Comparison of ENCODE assay signal across 26 cellular contexts in the genomic region with DNA sequence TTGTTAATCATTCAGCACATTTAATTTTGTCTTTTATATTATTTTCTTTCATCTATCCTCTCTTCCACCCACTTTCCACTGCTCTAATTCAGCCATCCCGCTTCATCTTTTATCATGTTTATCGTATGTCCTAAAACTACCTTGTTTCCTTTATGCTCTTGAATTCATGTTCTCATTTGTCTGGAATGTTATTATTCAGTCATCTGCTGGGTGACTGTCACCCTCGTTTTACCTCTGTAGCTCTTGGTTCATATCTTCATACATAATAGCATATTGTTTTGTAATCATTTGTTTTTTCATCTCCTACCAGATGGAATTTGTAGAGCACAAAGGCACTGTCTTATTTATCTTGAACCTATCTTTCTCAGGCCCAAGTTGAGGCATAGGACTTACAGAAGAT. TPM values are rescaled to one million over a fixed set of nuclear protein-coding genes. Genes with fewer than 3 reads are reported as not detected.
DNase-seq lines count a peak whose midpoint lies in the region; ATAC-seq, FAIRE-seq and TF ChIP-seq lines count a peak whose summit lies in the region.
"Had no signal": no experiment of that assay in that cellular context is flagged by ENCODE, and none has a peak within 500 bp of the region (broad histone marks: within the 10 kb centered on the region; RNA-seq: fewer than 3 reads in every experiment).

No MANE protein-coding gene starts in this region.

- peak overlapping the region; percentile 30 for H3K27ac Mint-ChIP-seq in activated CD4-positive, alpha-beta T cell treated with anti-CD3 and anti-CD28 coated beads, Interleukin-2, amount 10 ng/mL, durations not matched to agents 24 days and 14 days
- peak overlapping the region in 5 of 8 donors; percentile 5 to 75 (median 34) for H3K27ac Mint-ChIP-seq in CD8-positive, alpha-beta memory T cell
- no peak overlapping the region for H3K27ac Mint-ChIP-seq in astrocyte (ENCODE audit: unreplicated experiment)
- H3K27ac Mint-ChIP-seq in naive thymus-derived CD4-positive, alpha-beta T cell = peak overlapping the region in 6 of 9 donors; percentile 5 to 76 (median 23)
- H3K27ac Mint-ChIP-seq: nephron; stimulated activated naive CD8-positive, alpha-beta T cell treated with anti-CD3 and anti-CD28 coated beads, Interleukin-15, amount 100 ng/mL, for 72 hours had no signal

- H3K9ac ChIP-seq in astrocyte (ENCODE audit: low read length) = no peak overlapping the region
- H3K9ac ChIP-seq: GM23248 had no signal

- H3K4me1 ChIP-seq in CD8-positive, alpha-beta memory T cell (ENCODE audit: insufficient read depth, low read length) = peaks cover 19% of the 10 kb centered on the region
- H3K4me1 ChIP-seq in astrocyte (ENCODE audit: insufficient read depth, low read length) = no peaks in the 10 kb centered on the region
- H3K4me1 ChIP-seq in naive thymus-derived CD4-positive, alpha-beta T cell (ENCODE audit: control insufficient read depth in 2 of 2, insufficient read depth in 2 of 2, low read length in 2 of 2) = peaks cover 3 to 12% of the 10 kb centered on the region in 2 donors
- H3K4me1 ChIP-seq: body of pancreas had no signal

- POLR2A ChIA-PET in CD8-positive, alpha-beta memory T cell (lab: Charles Lee) = no interaction called here
- POLR2A ChIA-PET in naive thymus-derived CD4-positive, alpha-beta T cell (lab: Charles Lee) = interaction anchor here (1.0 kb wide), 1 partner anchor 12 kb away, joined by 3 read pairs; no protein-coding TSS in a partner anchor

- no peaks in the 10 kb centered on the region for H3K9me3 ChIP-seq in CD8-positive, alpha-beta memory T cell (ENCODE audit: low read length)
- H3K9me3 ChIP-seq in astrocyte (ENCODE audit: insufficient read depth, low read depth, low read length) = no peaks in the 10 kb centered on the region
- no peaks in the 10 kb centered on the region for H3K9me3 ChIP-seq in naive thymus-derived CD4-positive, alpha-beta T cell (ENCODE audit: control insufficient read depth in 2 of 3, low read length in 3 of 3)
- H3K9me3 ChIP-seq: body of pancreas, Peyer's patch had no signal

- H3K36me3 Mint-ChIP-seq in activated CD4-positive, alpha-beta T cell treated with anti-CD3 and anti-CD28 coated beads, Interleukin-2, amount 10 ng/mL, durations not matched to agents 24 days and 14 days (ENCODE audit: low read depth) = peaks cover 69% of the 10 kb centered on the region
- peaks cover 28 to 83% (median 35%) of the 10 kb centered on the region in 3 donors for H3K36me3 Mint-ChIP-seq in CD8-positive, alpha-beta memory T cell
- H3K36me3 Mint-ChIP-seq in astrocyte (ENCODE audit: low read depth, unreplicated experiment) = peaks cover 2% of the 10 kb centered on the region
- peaks cover 6 to 70% (median 57%) of the 10 kb centered on the region in 5 donors for H3K36me3 Mint-ChIP-seq in naive thymus-derived CD4-positive, alpha-beta T cell

- CTCF ChIA-PET in CD8-positive, alpha-beta memory T cell (lab: Charles Lee) = no interaction called here
- CTCF ChIA-PET in naive thymus-derived CD4-positive, alpha-beta T cell (lab: Charles Lee) = no interaction called here

- no peak overlapping the region for H3K4me3 ChIP-seq in CD8-positive, alpha-beta memory T cell (ENCODE audit: low read length)
- no peak overlapping the region for H3K4me3 ChIP-seq in astrocyte (ENCODE audit: insufficient read depth, low read depth, low read length)
- no peak overlapping the region for H3K4me3 ChIP-seq in naive thymus-derived CD4-positive, alpha-beta T cell (ENCODE audit: low read length)
- H3K4me3 ChIP-seq: body of pancreas, GM23248, Peyer's patch had no signal

- peaks cover 66% of the 10 kb centered on the region for H3K36me3 ChIP-seq in CD8-positive, alpha-beta memory T cell (ENCODE audit: insufficient read depth, low read length)
- H3K36me3 ChIP-seq in astrocyte (ENCODE audit: insufficient read depth, low read length) = peaks cover 10% of the 10 kb centered on the region
- H3K36me3 ChIP-seq in naive thymus-derived CD4-positive, alpha-beta T cell (ENCODE audit: control insufficient read depth in 2 of 3, insufficient read depth in 3 of 3, low read length in 3 of 3) = peaks cover 23 to 83% (median 36%) of the 10 kb centered on the region in 3 experiments

- no peak for ATAC-seq in naive thymus-derived CD4-positive, alpha-beta T cell
- ATAC-seq: body of pancreas; stimulated activated naive CD8-positive, alpha-beta T cell treated with anti-CD3 and anti-CD28 coated beads, Interleukin-15, amount 100 ng/mL, for 72 hours had no signal

- TF ChIP-seq CTCF in astrocyte (IDR thresholded peaks at IDR 0.05; ENCODE audit: insufficient read depth, low read depth, low read length) = no peak

- H2AFZ ChIP-seq in astrocyte (ENCODE audit: low read depth, low read length) = no peak overlapping the region
- H2AFZ ChIP-seq: GM23248 had no signal

- peaks cover 5% of the 10 kb centered on the region for H3K9me3 Mint-ChIP-seq in activated CD4-positive, alpha-beta T cell treated with anti-CD3 and anti-CD28 coated beads, Interleukin-2, amount 10 ng/mL, durations not matched to agents 24 days and 14 days
- peaks cover 0 to 3% (median 3%) of the 10 kb centered on the region in 5 donors for H3K9me3 Mint-ChIP-seq in CD8-positive, alpha-beta memory T cell
- no peaks in the 10 kb centered on the region for H3K9me3 Mint-ChIP-seq in astrocyte (ENCODE audit: unreplicated experiment)
- peaks cover 0 to 4% (median 2%) of the 10 kb centered on the region in 11 donors for H3K9me3 Mint-ChIP-seq in naive thymus-derived CD4-positive, alpha-beta T cell
- H3K9me3 Mint-ChIP-seq: T-cell had no signal

- peaks cover 17% of the 10 kb centered on the region for H3K79me2 ChIP-seq in astrocyte (ENCODE audit: insufficient read depth, low read length)

- peak; percentile 9 for FAIRE-seq in astrocyte (lab: Jason Lieb, UNC)
- FAIRE-seq: HTR-8/SVneo, keratinocyte had no signal

- intact Hi-C loops in activated CD4-positive, alpha-beta T cell treated with anti-CD3 and anti-CD28 coated beads, Interleukin-2, amount 10 ng/mL, durations not matched to agents 24 days and 14 days (cut with micrococcal nuclease) = loop anchor here (10.0 kb wide), 1 partner anchor 212 kb away; no protein-coding TSS in a partner anchor
- intact Hi-C loops in naive thymus-derived CD4-positive, alpha-beta T cell (cut with micrococcal nuclease) = loop anchor here (5.0 kb wide), 2 partner anchors 35 kb away; a partner anchor contains a TSS

- H3K4me2 ChIP-seq in astrocyte (ENCODE audit: low read length) = no peak overlapping the region

- H3K27me3 ChIP-seq in CD8-positive, alpha-beta memory T cell (ENCODE audit: insufficient read depth, low read length, poor library complexity, severe bottlenecking) = no peaks in the 10 kb centered on the region
- H3K27me3 ChIP-seq in astrocyte (ENCODE audit: insufficient read depth, low read length) = no peaks in the 10 kb centered on the region
- no peaks in the 10 kb centered on the region for H3K27me3 ChIP-seq in naive thymus-derived CD4-positive, alpha-beta T cell (ENCODE audit: control insufficient read depth in 2 of 2, insufficient read depth in 2 of 2, low read length in 2 of 2)
- H3K27me3 ChIP-seq: body of pancreas, Peyer's patch had no signal

- H3K27ac ChIP-seq in CD8-positive, alpha-beta memory T cell (ENCODE audit: low read depth, low read length) = no peak overlapping the region
- no peak overlapping the region for H3K27ac ChIP-seq in astrocyte (ENCODE audit: low read depth, low read length)
- H3K27ac ChIP-seq in naive thymus-derived CD4-positive, alpha-beta T cell (ENCODE audit: low read depth, low read length) = no peak overlapping the region
- H3K27ac ChIP-seq: body of pancreas, GM23248, Peyer's patch had no signal

- peaks cover 20% of the 10 kb centered on the region for H3K4me1 Mint-ChIP-seq in activated CD4-positive, alpha-beta T cell treated with anti-CD3 and anti-CD28 coated beads, Interleukin-2, amount 10 ng/mL, durations not matched to agents 24 days and 14 days
- H3K4me1 Mint-ChIP-seq in CD8-positive, alpha-beta memory T cell = peaks cover 34 to 58% (median 46%) of the 10 kb centered on the region in 3 donors
- peaks cover 2% of the 10 kb centered on the region for H3K4me1 Mint-ChIP-seq in astrocyte (ENCODE audit: low read depth, unreplicated experiment)
- peaks cover 16 to 58% (median 48%) of the 10 kb centered on the region in 7 donors for H3K4me1 Mint-ChIP-seq in naive thymus-derived CD4-positive, alpha-beta T cell
- H3K4me1 Mint-ChIP-seq: nephron had no signal

- H3K4me3 Mint-ChIP-seq in activated CD4-positive, alpha-beta T cell treated with anti-CD3 and anti-CD28 coated beads, Interleukin-2, amount 10 ng/mL, durations not matched to agents 24 days and 14 days = no peak overlapping the region
- no peak overlapping the region for H3K4me3 Mint-ChIP-seq in CD8-positive, alpha-beta memory T cell
- H3K4me3 Mint-ChIP-seq in astrocyte (ENCODE audit: unreplicated experiment) = no peak overlapping the region
- H3K4me3 Mint-ChIP-seq in naive thymus-derived CD4-positive, alpha-beta T cell = peak overlapping the region in 1 of 10 donors; percentile 16
- H3K4me3 Mint-ChIP-seq: nephron; stimulated activated naive CD8-positive, alpha-beta T cell treated with anti-CD3 and anti-CD28 coated beads, Interleukin-15, amount 100 ng/mL, for 72 hours; T-cell had no signal

- no peaks in the 10 kb centered on the region for H3K27me3 Mint-ChIP-seq in activated CD4-positive, alpha-beta T cell treated with anti-CD3 and anti-CD28 coated beads, Interleukin-2, amount 10 ng/mL, durations not matched to agents 24 days and 14 days
- no peaks in the 10 kb centered on the region for H3K27me3 Mint-ChIP-seq in CD8-positive, alpha-beta memory T cell
- H3K27me3 Mint-ChIP-seq in astrocyte (ENCODE audit: low read depth, unreplicated experiment) = no peaks in the 10 kb centered on the region
- no peaks in the 10 kb centered on the region for H3K27me3 Mint-ChIP-seq in naive thymus-derived CD4-positive, alpha-beta T cell
- H3K27me3 Mint-ChIP-seq: stimulated activated naive CD8-positive, alpha-beta T cell treated with anti-CD3 and anti-CD28 coated beads, Interleukin-15, amount 100 ng/mL, for 72 hours; T-cell had no signal

- H4K20me1 ChIP-seq in astrocyte (ENCODE audit: insufficient read depth, low read length) = peaks cover 5% of the 10 kb centered on the region

- DNase-seq in activated CD4-positive, alpha-beta T cell treated with anti-CD3 and anti-CD28 coated beads, Interleukin-2, amount 10 ng/mL, durations not matched to agents 24 days and 14 days = no peak
- DNase-seq in activated CD4-positive, alpha-beta T cell treated with anti-CD3 and anti-CD28 coated beads for 4 hours = no peak
- DNase-seq in CD8-positive, alpha-beta memory T cell = no peak
- DNase-seq in astrocyte (ENCODE audit: low read depth) (no peak), NCI-H510A (lab: John Stamatoyannopoulos, UW) (no peak), A172 (ENCODE audit: low spot score) (no peak), SKM-1 (lab: John Stamatoyannopoulos, UW; ENCODE audit: unreplicated experiment) (no peak)
- DNase-seq in naive thymus-derived CD4-positive, alpha-beta T cell = no peak
- DNase-seq: activated CD4-positive, alpha-beta T cell treated with anti-CD3 and anti-CD28 coated beads for 48 hours; activated effector memory CD4-positive, alpha-beta T cell treated with Interleukin-2 at 50 U/mL for 16 hours; body of pancreas; cerebellar nuclear complex; GM23248; KBM-7; MM.1S; NCI-H1417; NCI-H2081; NCI-H2227 treated with DMSO at 0.1 percent for 48 hours; NCI-H69; Peyer's patch; SHP77 treated with DMSO at 0.1 percent for 48 hours; stimulated activated naive CD8-positive, alpha-beta T cell treated with anti-CD3 and anti-CD28 coated beads, Interleukin-15, amount 100 ng/mL, for 72 hours; T-cell had no signal

RNA-seq across cellular contexts. Expression of a gene that starts 37.0 kb away (rescaled TPM):
- 98.4 and 109 TPM in 2 replicates for total RNA-seq in activated CD4-positive, alpha-beta T cell treated with anti-CD3 and anti-CD28 coated beads, Interleukin-2, amount 10 ng/mL, durations not matched to agents 24 days and 14 days
- 10 to 100 TPM; 89.5 to 93.7 TPM for total RNA-seq in CD8-positive, alpha-beta memory T cell
- 42.9 TPM for polyA plus RNA-seq in CD8-positive, alpha-beta memory T cell
- 29.6 and 29.7 TPM in 2 replicates for total RNA-seq in astrocyte
- total RNA-seq in naive thymus-derived CD4-positive, alpha-beta T cell = 100 to 1,000 TPM; 181 to 305 (median 236) TPM
- polyA plus RNA-seq in naive thymus-derived CD4-positive, alpha-beta T cell = 10 to 100 TPM; 41.4 to 51.5 TPM
- 53.7 and 78.3 TPM in 2 replicates for total RNA-seq in A172 (2014; rRNA removed; shearing (Covaris generic))
